In genomic region chr22:30326704-30327362, GRCh38 we compare ENCODE assay signal across 1 cellular context.
TF ChIP-seq lines count a peak whose summit lies in the region.

TBC1D10A (minus strand) TSS chr22:30326941; CDS start chr22:30326881, 60 bp downstream.

TF ChIP-seq in HepG2, 621 proteins besides CTCF, POLR2A, EP300 and RAD21 (continued from another document and continues in another):
- TF ChIP-seq, protein P1, sequence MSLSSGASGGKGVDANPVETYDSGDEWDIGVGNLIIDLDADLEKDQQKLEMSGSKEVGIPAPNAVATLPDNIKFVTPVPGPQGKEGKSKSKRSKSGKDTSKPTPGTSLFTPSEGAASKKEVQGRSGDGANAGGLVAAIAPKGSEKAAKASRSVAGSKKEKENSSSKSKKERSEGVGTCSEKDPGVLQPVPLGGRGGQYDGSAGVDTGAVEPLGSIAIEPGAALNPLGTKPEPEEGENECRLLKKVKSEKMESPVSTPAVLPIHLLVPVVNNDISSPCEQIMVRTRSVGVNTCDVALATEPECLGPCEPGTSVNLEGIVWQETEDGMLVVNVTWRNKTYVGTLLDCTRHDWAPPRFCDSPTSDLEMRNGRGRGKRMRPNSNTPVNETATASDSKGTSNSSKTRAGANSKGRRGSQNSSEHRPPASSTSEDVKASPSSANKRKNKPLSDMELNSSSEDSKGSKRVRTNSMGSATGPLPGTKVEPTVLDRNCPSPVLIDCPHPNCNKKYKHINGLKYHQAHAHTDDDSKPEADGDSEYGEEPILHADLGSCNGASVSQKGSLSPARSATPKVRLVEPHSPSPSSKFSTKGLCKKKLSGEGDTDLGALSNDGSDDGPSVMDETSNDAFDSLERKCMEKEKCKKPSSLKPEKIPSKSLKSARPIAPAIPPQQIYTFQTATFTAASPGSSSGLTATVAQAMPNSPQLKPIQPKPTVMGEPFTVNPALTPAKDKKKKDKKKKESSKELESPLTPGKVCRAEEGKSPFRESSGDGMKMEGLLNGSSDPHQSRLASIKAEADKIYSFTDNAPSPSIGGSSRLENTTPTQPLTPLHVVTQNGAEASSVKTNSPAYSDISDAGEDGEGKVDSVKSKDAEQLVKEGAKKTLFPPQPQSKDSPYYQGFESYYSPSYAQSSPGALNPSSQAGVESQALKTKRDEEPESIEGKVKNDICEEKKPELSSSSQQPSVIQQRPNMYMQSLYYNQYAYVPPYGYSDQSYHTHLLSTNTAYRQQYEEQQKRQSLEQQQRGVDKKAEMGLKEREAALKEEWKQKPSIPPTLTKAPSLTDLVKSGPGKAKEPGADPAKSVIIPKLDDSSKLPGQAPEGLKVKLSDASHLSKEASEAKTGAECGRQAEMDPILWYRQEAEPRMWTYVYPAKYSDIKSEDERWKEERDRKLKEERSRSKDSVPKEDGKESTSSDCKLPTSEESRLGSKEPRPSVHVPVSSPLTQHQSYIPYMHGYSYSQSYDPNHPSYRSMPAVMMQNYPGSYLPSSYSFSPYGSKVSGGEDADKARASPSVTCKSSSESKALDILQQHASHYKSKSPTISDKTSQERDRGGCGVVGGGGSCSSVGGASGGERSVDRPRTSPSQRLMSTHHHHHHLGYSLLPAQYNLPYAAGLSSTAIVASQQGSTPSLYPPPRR (CRISPR knock-in tag; IDR thresholded peaks at IDR 0.05; ENCODE audit: borderline replicate concordance), result no peak; the same call in 1 of the 2 replicates
- TF ChIP-seq ATF1 (CRISPR knock-in tag; IDR thresholded peaks at IDR 0.05), result no peak
- no peak for TF ChIP-seq MBNL3 (CRISPR knock-in tag; conservative IDR thresholded peaks at IDR 0.05)
- no peak for TF ChIP-seq ZNF276 (CRISPR knock-in tag; IDR thresholded peaks at IDR 0.05; ENCODE audit: low read depth)
- 0 out of 2 replicates have a peak, but pooled peaks have one; percentile 37 for TF ChIP-seq ZSCAN21 (CRISPR knock-in tag; IDR thresholded peaks at IDR 0.05; ENCODE audit: borderline replicate concordance)
- TF ChIP-seq KLF13 (CRISPR knock-in tag; IDR thresholded peaks at IDR 0.05), result no peak
- TF ChIP-seq TP53 (CRISPR knock-in tag; conservative IDR thresholded peaks at IDR 0.05), result no peak
- no peak for TF ChIP-seq HDAC6 (IDR thresholded peaks at IDR 0.05; ENCODE audit: low read depth, low read length)
- peak; percentile 37; the same call in 1 of the 2 replicates for TF ChIP-seq MAX (IDR thresholded peaks at IDR 0.05)
- no peak for TF ChIP-seq GPBP1L1 (CRISPR knock-in tag; IDR thresholded peaks at IDR 0.05)
- TF ChIP-seq TGIF2 (CRISPR knock-in tag; IDR thresholded peaks at IDR 0.05), result peak; percentile 74; the same call in 1 of the 2 replicates
- 0 out of 2 replicates have a peak, but pooled peaks have one; percentile 7 for TF ChIP-seq ARID5B (CRISPR knock-in tag; IDR thresholded peaks at IDR 0.05)
- no peak for TF ChIP-seq ZNF616 (CRISPR knock-in tag; IDR thresholded peaks at IDR 0.05; ENCODE audit: low read depth)
- no peak for TF ChIP-seq ZNF124 (CRISPR knock-in tag; IDR thresholded peaks at IDR 0.05)
- TF ChIP-seq, protein P2, sequence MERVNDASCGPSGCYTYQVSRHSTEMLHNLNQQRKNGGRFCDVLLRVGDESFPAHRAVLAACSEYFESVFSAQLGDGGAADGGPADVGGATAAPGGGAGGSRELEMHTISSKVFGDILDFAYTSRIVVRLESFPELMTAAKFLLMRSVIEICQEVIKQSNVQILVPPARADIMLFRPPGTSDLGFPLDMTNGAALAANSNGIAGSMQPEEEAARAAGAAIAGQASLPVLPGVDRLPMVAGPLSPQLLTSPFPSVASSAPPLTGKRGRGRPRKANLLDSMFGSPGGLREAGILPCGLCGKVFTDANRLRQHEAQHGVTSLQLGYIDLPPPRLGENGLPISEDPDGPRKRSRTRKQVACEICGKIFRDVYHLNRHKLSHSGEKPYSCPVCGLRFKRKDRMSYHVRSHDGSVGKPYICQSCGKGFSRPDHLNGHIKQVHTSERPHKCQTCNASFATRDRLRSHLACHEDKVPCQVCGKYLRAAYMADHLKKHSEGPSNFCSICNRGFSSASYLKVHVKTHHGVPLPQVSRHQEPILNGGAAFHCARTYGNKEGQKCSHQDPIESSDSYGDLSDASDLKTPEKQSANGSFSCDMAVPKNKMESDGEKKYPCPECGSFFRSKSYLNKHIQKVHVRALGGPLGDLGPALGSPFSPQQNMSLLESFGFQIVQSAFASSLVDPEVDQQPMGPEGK (CRISPR knock-in tag; IDR thresholded peaks at IDR 0.05), result peak; percentile 32; the same call in 1 of the 2 replicates
- TF ChIP-seq ZNF713 (CRISPR knock-in tag; IDR thresholded peaks at IDR 0.05), result 0 out of 2 replicates have a peak, but pooled peaks have one; percentile 55
- TF ChIP-seq SALL1 (CRISPR knock-in tag; IDR thresholded peaks at IDR 0.05), result peak; percentile 16; the same call in 1 of the 2 replicates
- peak; percentile 60; the same call in 1 of the 2 replicates for TF ChIP-seq ZFP91 (CRISPR knock-in tag; IDR thresholded peaks at IDR 0.05; ENCODE audit: borderline replicate concordance)
- no peak for TF ChIP-seq KLF15 (CRISPR knock-in tag; IDR thresholded peaks at IDR 0.05; ENCODE audit: borderline replicate concordance)
- TF ChIP-seq, protein P3, sequence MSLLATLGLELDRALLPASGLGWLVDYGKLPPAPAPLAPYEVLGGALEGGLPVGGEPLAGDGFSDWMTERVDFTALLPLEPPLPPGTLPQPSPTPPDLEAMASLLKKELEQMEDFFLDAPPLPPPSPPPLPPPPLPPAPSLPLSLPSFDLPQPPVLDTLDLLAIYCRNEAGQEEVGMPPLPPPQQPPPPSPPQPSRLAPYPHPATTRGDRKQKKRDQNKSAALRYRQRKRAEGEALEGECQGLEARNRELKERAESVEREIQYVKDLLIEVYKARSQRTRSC (CRISPR knock-in tag; IDR thresholded peaks at IDR 0.05; ENCODE audit: low read depth), result no peak
- TF ChIP-seq PHF8 (CRISPR knock-in tag; IDR thresholded peaks at IDR 0.05), result peak; percentile 71
- TF ChIP-seq HNF4A (CRISPR knock-in tag; IDR thresholded peaks at IDR 0.05), result no peak
- TF ChIP-seq ZNF138 (CRISPR knock-in tag; IDR thresholded peaks at IDR 0.05; ENCODE audit: low read depth), result no peak
- TF ChIP-seq, protein P4, sequence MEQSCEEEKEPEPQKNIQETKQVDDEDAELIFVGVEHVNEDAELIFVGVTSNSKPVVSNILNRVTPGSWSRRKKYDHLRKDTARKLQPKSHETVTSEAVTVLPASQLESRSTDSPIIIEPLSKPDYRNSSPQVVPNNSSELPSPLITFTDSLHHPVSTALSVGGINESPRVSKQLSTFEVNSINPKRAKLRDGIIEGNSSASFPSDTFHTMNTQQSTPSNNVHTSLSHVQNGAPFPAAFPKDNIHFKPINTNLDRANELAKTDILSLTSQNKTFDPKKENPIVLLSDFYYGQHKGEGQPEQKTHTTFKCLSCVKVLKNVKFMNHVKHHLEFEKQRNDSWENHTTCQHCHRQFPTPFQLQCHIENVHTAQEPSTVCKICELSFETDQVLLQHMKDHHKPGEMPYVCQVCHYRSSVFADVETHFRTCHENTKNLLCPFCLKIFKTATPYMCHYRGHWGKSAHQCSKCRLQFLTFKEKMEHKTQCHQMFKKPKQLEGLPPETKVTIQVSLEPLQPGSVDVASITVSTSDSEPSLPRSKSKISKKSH (CRISPR knock-in tag; IDR thresholded peaks at IDR 0.05; ENCODE audit: borderline replicate concordance), result no peak
- no peak for TF ChIP-seq TOPORS (CRISPR knock-in tag; IDR thresholded peaks at IDR 0.05)
- TF ChIP-seq ZNF30 (CRISPR knock-in tag; IDR thresholded peaks at IDR 0.05), result no peak
- TF ChIP-seq, protein P5, sequence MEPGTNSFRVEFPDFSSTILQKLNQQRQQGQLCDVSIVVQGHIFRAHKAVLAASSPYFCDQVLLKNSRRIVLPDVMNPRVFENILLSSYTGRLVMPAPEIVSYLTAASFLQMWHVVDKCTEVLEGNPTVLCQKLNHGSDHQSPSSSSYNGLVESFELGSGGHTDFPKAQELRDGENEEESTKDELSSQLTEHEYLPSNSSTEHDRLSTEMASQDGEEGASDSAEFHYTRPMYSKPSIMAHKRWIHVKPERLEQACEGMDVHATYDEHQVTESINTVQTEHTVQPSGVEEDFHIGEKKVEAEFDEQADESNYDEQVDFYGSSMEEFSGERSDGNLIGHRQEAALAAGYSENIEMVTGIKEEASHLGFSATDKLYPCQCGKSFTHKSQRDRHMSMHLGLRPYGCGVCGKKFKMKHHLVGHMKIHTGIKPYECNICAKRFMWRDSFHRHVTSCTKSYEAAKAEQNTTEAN (CRISPR knock-in tag; conservative IDR thresholded peaks at IDR 0.05), result no peak
- no peak for TF ChIP-seq ATAD3A (CRISPR knock-in tag; IDR thresholded peaks at IDR 0.05)
- TF ChIP-seq TRIM24 (CRISPR knock-in tag; IDR thresholded peaks at IDR 0.05), result no peak
- TF ChIP-seq MEIS1 (CRISPR knock-in tag; IDR thresholded peaks at IDR 0.05; ENCODE audit: borderline replicate concordance), result peak; percentile 81; the same call in 1 of the 2 replicates
- TF ChIP-seq SP140L (CRISPR knock-in tag; IDR thresholded peaks at IDR 0.05; ENCODE audit: borderline replicate concordance), result no peak
- TF ChIP-seq JUND (CRISPR knock-in tag; IDR thresholded peaks at IDR 0.05), result no peak
- TF ChIP-seq GATAD1 (CRISPR knock-in tag; IDR thresholded peaks at IDR 0.05), result peak; percentile 20; the same call in 1 of the 2 replicates
- no peak for TF ChIP-seq ZNF530 (CRISPR knock-in tag; IDR thresholded peaks at IDR 0.05; ENCODE audit: low read depth)
- TF ChIP-seq ZNF383 (CRISPR knock-in tag; IDR thresholded peaks at IDR 0.05; ENCODE audit: borderline replicate concordance), result no peak
- TF ChIP-seq TBX2 (CRISPR knock-in tag; IDR thresholded peaks at IDR 0.05; ENCODE audit: borderline replicate concordance), result peak; percentile 66; the same call in 1 of the 2 replicates
- TF ChIP-seq, protein P6, sequence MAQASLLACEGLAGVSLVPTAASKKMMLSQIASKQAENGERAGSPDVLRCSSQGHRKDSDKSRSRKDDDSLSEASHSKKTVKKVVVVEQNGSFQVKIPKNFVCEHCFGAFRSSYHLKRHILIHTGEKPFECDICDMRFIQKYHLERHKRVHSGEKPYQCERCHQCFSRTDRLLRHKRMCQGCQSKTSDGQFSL (CRISPR knock-in tag; IDR thresholded peaks at IDR 0.05), result no peak
- TF ChIP-seq ZMYM3 (CRISPR knock-in tag; IDR thresholded peaks at IDR 0.05), result no peak
